ENCODE assay signal across 10 cellular contexts in genomic region chr4:118967393-118967792, GRCh38.
DNase-seq lines count a peak whose midpoint lies in the region; ATAC-seq and TF ChIP-seq lines count a peak whose summit lies in the region.
"Had no signal": no experiment of that assay in that cellular context is flagged by ENCODE, and none has a peak within 500 bp of the region (broad histone marks: within the 10 kb centered on the region; RNA-seq: fewer than 3 reads in every experiment).

No MANE protein-coding gene starts in this region.

- TF ChIP-seq CTCF in heart right ventricle (IDR thresholded peaks at IDR 0.05): no peak
- TF ChIP-seq CTCF in MCF 10A (IDR thresholded peaks at IDR 0.05; ENCODE audit: unreplicated experiment): no peak
- no peak for TF ChIP-seq CTCF in lung (IDR thresholded peaks at IDR 0.05; ENCODE audit: control extremely low read depth, extremely low read depth)
- no peak for TF ChIP-seq CTCF in vagina (IDR thresholded peaks at IDR 0.05)

- H3K36me3 Mint-ChIP-seq in MCF 10A (ENCODE audit: insufficient read depth, unreplicated experiment): no peaks in the 10 kb centered on the region
- no peaks in the 10 kb centered on the region for H3K36me3 Mint-ChIP-seq in activated naive CD8-positive, alpha-beta T cell treated with anti-CD3 and anti-CD28 coated beads, Interleukin-2, amount 50 U/mL, for 24 hours (ENCODE audit: low read depth)
- H3K36me3 Mint-ChIP-seq: natural killer cell had no signal

- CTCF ChIA-PET in MCF 10A (lab: Yijun Ruan, JAX): interaction anchor here (0.6 to 5.9 kb wide), 15 partner anchors 10 to 330 kb away, joined by 3 to 85 read pairs (median 4); no protein-coding TSS in a partner anchor

- H3K36me3 ChIP-seq in heart right ventricle: no peaks in the 10 kb centered on the region
- no peaks in the 10 kb centered on the region for H3K36me3 ChIP-seq in lung (ENCODE audit: control insufficient read depth in 2 of 2, insufficient read depth in 2 of 2, low read length in 2 of 2)
- no peaks in the 10 kb centered on the region for H3K36me3 ChIP-seq in vagina

- H3K4me1 ChIP-seq in heart right ventricle (peaks cover 22 to 91% (median 54%) of the 10 kb centered on the region in 9 donors), lung (ENCODE audit: control insufficient read depth in 2 of 2, insufficient read depth in 2 of 2, low read length in 2 of 2) (peaks cover 2 to 41% of the 10 kb centered on the region in 2 donors), vagina (peaks cover 52% of the 10 kb centered on the region)

- WGBS in heart right ventricle, 2 donors: 76 to 88% methylated on average over 2 of the region's 2 CpGs
- WGBS in lung, 2 donors: 78 to 86% methylated on average over 2 of the region's 2 CpGs

- POLR2A ChIA-PET in MCF 10A (lab: Yijun Ruan, JAX): interaction anchor here (0.6 to 1.5 kb wide), 8 partner anchors 22 to 333 kb away, joined by 3 to 7 read pairs (median 4); a partner anchor contains a TSS

- H3K9me3 ChIP-seq in heart right ventricle (no peaks in the 10 kb centered on the region), lung (ENCODE audit: control insufficient read depth in 2 of 2, insufficient read depth in 1 of 2, low read length in 1 of 2) (no peaks in the 10 kb centered on the region), vagina (no peaks in the 10 kb centered on the region)
- H3K9me3 ChIP-seq: A549 had no signal

- H3K9me3 Mint-ChIP-seq in MCF 10A (ENCODE audit: unreplicated experiment): no peaks in the 10 kb centered on the region
- no peaks in the 10 kb centered on the region for H3K9me3 Mint-ChIP-seq in activated naive CD8-positive, alpha-beta T cell treated with anti-CD3 and anti-CD28 coated beads, Interleukin-2, amount 50 U/mL, for 24 hours
- H3K9me3 Mint-ChIP-seq: natural killer cell had no signal

- no peak overlapping the region for H3K4me3 Mint-ChIP-seq in MCF 10A (ENCODE audit: unreplicated experiment)
- no peak overlapping the region for H3K4me3 Mint-ChIP-seq in activated naive CD8-positive, alpha-beta T cell treated with anti-CD3 and anti-CD28 coated beads, Interleukin-2, amount 50 U/mL, for 24 hours

- no TSS peak for BruUV-seq in MCF 10A (replicated peaks; lab: Mats Ljungman, UMichigan)

- H3K27me3 ChIP-seq in heart right ventricle: no peaks in the 10 kb centered on the region
- no peaks in the 10 kb centered on the region for H3K27me3 ChIP-seq in lung (ENCODE audit: control insufficient read depth, insufficient read depth)
- no peaks in the 10 kb centered on the region for H3K27me3 ChIP-seq in vagina

- TF ChIP-seq POLR2A in vagina (IDR thresholded peaks at IDR 0.05): no peak

- H3K27me3 Mint-ChIP-seq in MCF 10A (ENCODE audit: insufficient read depth, unreplicated experiment): no peaks in the 10 kb centered on the region
- H3K27me3 Mint-ChIP-seq in activated naive CD8-positive, alpha-beta T cell treated with anti-CD3 and anti-CD28 coated beads, Interleukin-2, amount 50 U/mL, for 24 hours: no peaks in the 10 kb centered on the region

- peak overlapping the region; percentile 74 for H3K27ac Mint-ChIP-seq in MCF 10A (ENCODE audit: low read depth, unreplicated experiment)
- H3K27ac Mint-ChIP-seq in activated naive CD8-positive, alpha-beta T cell treated with anti-CD3 and anti-CD28 coated beads, Interleukin-2, amount 50 U/mL, for 24 hours: no peak overlapping the region

- H3K27ac ChIP-seq in heart right ventricle (peak overlapping the region in 9 of 10 donors; percentile 23 to 83 (median 75)), lung (ENCODE audit: low read depth in 1 of 2, low read length in 1 of 2) (peak overlapping the region; percentile 12 to 29), vagina (peak overlapping the region; percentile 75)
- H3K27ac ChIP-seq: A549 had no signal

- intact Hi-C loops in heart right ventricle (cut with DNase I) (loop anchor here in 9 of 10 donors (2.0 to 10.0 kb wide), 12 partner anchors 45 to 225 kb away; partner anchors contain the start of genes SEC24D (in 1 of the 9) and SYNPO2 (in 1 of the 9)), Right ventricle myocardium inferior (cut with DNase I) (no loop called here), MCF 10A (cut with micrococcal nuclease) (loop anchor here (10.0 kb wide), 1 partner anchor 283 kb away; the partner anchor contains the start of gene METTL14), vagina (cut with DNase I) (no loop called here)

- H3K4me1 Mint-ChIP-seq in MCF 10A (ENCODE audit: insufficient read depth, unreplicated experiment): peaks cover 15% of the 10 kb centered on the region
- H3K4me1 Mint-ChIP-seq in activated naive CD8-positive, alpha-beta T cell treated with anti-CD3 and anti-CD28 coated beads, Interleukin-2, amount 50 U/mL, for 24 hours: peaks cover 9% of the 10 kb centered on the region

- ATAC-seq in heart right ventricle (no peak), Right ventricle myocardium inferior (no peak), lung (ENCODE audit: insufficient read depth, low FRiP score) (no peak)
- no peak for ATAC-seq in activated naive CD8-positive, alpha-beta T cell treated with anti-CD3 and anti-CD28 coated beads, Interleukin-2, amount 50 U/mL, for 24 hours
- ATAC-seq: A549 had no signal

- DNase-seq in heart right ventricle (no peak), Right ventricle myocardium inferior (ENCODE audit: missing footprints) (no peak), MCF 10A (ENCODE audit: unreplicated experiment) (peak; percentile 82), lung (ENCODE audit: low spot score) (no peak), vagina (ENCODE audit: extremely low spot score in 2 of 2) (no peak), NCI-H524 treated with DMSO at 0.1 percent for 48 hours (lab: John Stamatoyannopoulos, UW) (no peak), RKO (ENCODE audit: low spot score) (no peak)
- DNase-seq in activated naive CD8-positive, alpha-beta T cell treated with anti-CD3 and anti-CD28 coated beads, Interleukin-2, amount 50 U/mL, for 24 hours: no peak
- DNase-seq: natural killer cell had no signal

- H3K4me3 ChIP-seq in heart right ventricle (no peak overlapping the region), lung (no peak overlapping the region), vagina (no peak overlapping the region)
- H3K4me3 ChIP-seq: A549 had no signal

Comparison
In these comparisons a context has a peak if more than half of its experiments do, and no peak if none do; other contexts are left out.
1. intact Hi-C loops: an anchor here in heart right ventricle (2.0 to 10.0 kb wide) and MCF 10A (10.0 kb wide); none called in Right ventricle myocardium inferior and vagina.
2. H3K27ac ChIP-seq: peak in every context shown above with its lines; median percentile 75 in heart right ventricle; 75 in vagina; 20 in lung.